8 cellular contexts compared by ENCODE assay signal in the genomic region with DNA sequence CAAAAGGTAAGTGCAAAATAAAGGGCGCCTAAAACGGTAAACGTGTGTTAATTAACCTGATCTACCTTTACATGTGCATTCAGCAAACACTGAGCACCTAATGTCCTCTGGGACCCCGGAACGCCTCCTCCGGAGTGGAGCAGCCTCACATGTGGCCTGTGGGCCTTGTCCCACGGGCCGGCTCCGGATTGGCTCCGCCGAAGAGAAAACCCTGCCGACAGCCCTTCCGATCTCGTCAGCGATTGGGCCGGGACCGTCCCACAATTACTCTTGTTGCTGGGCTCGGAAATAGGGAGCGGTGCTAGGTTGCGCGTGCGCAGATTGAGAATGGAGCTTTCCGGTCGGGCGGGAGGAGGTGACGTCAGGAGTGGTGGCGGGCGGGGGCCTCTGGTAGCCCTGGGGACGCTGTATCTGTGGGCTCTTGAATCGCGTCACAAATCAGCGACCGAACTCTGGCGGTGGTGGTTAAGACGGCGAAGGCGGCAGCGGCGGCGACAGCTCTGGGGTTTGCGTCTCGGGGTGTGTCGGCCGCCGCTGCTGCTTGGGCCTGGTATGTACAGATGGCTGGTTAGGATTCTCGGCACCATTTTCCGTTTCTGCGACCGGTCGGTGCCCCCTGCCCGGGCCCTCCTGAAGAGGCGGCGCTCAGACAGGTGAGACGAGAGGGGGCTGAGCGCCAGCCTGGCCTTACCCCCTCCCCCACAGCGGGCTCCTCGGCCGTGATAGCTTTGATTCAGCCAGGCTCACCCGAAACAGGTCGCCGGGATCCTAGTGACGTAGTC. TPM values are rescaled to one million over a fixed set of nuclear protein-coding genes. Genes with fewer than 3 reads are reported as not detected.
DNase-seq lines count a peak whose midpoint lies in the region; ATAC-seq and TF ChIP-seq lines count a peak whose summit lies in the region.

Gene SENP2 (plus strand): TSS at position 434 of the 782 bp plus-strand sequence. CDS start 119 bp downstream, at position 553.

- peak; percentile 98 for ATAC-seq in HG02759 (IDR thresholded peaks at IDR 0.05; ENCODE audit: unreplicated experiment)

- TF ChIP-seq CTCF in GM12864 (IDR thresholded peaks at IDR 0.05; ENCODE audit: low read depth, low read length, missing control alignments) (no peak), osteocyte (IDR thresholded peaks at IDR 0.05) (no peak)

- H3K4me1 Mint-ChIP-seq in osteocyte (ENCODE audit: unreplicated experiment) = peaks cover 25% of the 10 kb centered on the region

- H3K4me3 ChIP-seq in GM12864 (ENCODE audit: low read depth, low read length) = peak within 1 kb of the TSS; percentile 79
- H3K4me3 ChIP-seq in thymus (ENCODE audit: low read length) = peak within 1 kb of the TSS; percentile 73

- no peaks in the 10 kb centered on the region for H3K27me3 ChIP-seq in thymus (ENCODE audit: control insufficient read depth, insufficient read depth)

- intact Hi-C loops in head of caudate nucleus (cut with DNase I) = loop anchor here (1.0 to 10.0 kb wide), 2 partner anchors 88 to 221 kb away; partner anchors contain the start of gene MAP3K13

- peak within 1 kb of the TSS; percentile 89 for H3K4me3 Mint-ChIP-seq in osteocyte (ENCODE audit: unreplicated experiment)

- H3K27me3 Mint-ChIP-seq in osteocyte (ENCODE audit: unreplicated experiment) = peaks cover 5% of the 10 kb centered on the region

- no peaks in the 10 kb centered on the region for H3K36me3 Mint-ChIP-seq in osteocyte (ENCODE audit: unreplicated experiment)

- under 1% methylated on average over 62 of the region's 62 CpGs for WGBS in thymus

- no peaks in the 10 kb centered on the region for H3K36me3 ChIP-seq in thymus (ENCODE audit: control insufficient read depth, insufficient read depth)

- peak within 1 kb of the TSS; percentile 96 for H3K27ac ChIP-seq in thymus (ENCODE audit: low read depth)

- DNase-seq in GM12864 (ENCODE audit: low read depth) = peak; percentile 98
- peak; percentile 98 to 100 (median 100) for DNase-seq in NCI-H1417 (lab: John Stamatoyannopoulos, UW)
- DNase-seq in SW 1271 (lab: John Stamatoyannopoulos, UW) = peak; percentile 98 to 99
- peak; percentile 99 for DNase-seq in activated naive CD8-positive, alpha-beta T cell treated with anti-CD3 and anti-CD28 coated beads, Interleukin-2, amount 50 U/mL, for 16 hours (ENCODE audit: low read depth, low spot score)
- peak; percentile 98 to 100 (median 100) for DNase-seq in head of caudate nucleus
- DNase-seq in osteocyte (ENCODE audit: extremely low spot score, unreplicated experiment) = peak; percentile 100

- peaks cover 9% of the 10 kb centered on the region for H3K4me1 ChIP-seq in thymus (ENCODE audit: control insufficient read depth, insufficient read depth, low read length)

- H3K27ac Mint-ChIP-seq in osteocyte (ENCODE audit: unreplicated experiment) = peak within 1 kb of the TSS; percentile 95

- H3K9me3 ChIP-seq in thymus (ENCODE audit: control insufficient read depth) = no peaks in the 10 kb centered on the region

- no peaks in the 10 kb centered on the region for H3K9me3 Mint-ChIP-seq in osteocyte (ENCODE audit: unreplicated experiment)

RNA-seq across cellular contexts. Expression of gene SENP2, which starts in this region (rescaled TPM):
- total RNA-seq in osteocyte = 42.7 and 46.1 TPM in 2 replicates
- polyA plus RNA-seq in thymus = 12.4 TPM

Comparison
In these comparisons a context has a peak if more than half of its experiments do, and no peak if none do; other contexts are left out.
1. Peak in every context shown above with its lines: DNase-seq, ATAC-seq, H3K4me3 ChIP-seq and H3K27ac ChIP-seq.